9 cellular contexts compared by ENCODE assay signal in genomic region chr20:50625986-50626677, GRCh38.
DNase-seq lines count a peak whose midpoint lies in the region; ATAC-seq and TF ChIP-seq lines count a peak whose summit lies in the region.
"Had no signal": no experiment of that assay in that cellular context is flagged by ENCODE, and none has a peak within 500 bp of the region (broad histone marks: within the 10 kb centered on the region; RNA-seq: fewer than 3 reads in every experiment).

No MANE protein-coding gene starts in this region.

- no peaks in the 10 kb centered on the region for H3K27me3 ChIP-seq in lower lobe of right lung (ENCODE audit: low read depth)

- no peaks in the 10 kb centered on the region for H3K4me1 ChIP-seq in lower lobe of right lung

- peaks cover 11% of the 10 kb centered on the region for H3K4me1 Mint-ChIP-seq in brain
- H3K4me1 Mint-ChIP-seq in natural killer cell = no peaks in the 10 kb centered on the region

- H3K9me3 Mint-ChIP-seq in brain (peaks cover 0 to 6% (median 6%) of the 10 kb centered on the region in 5 experiments), natural killer cell (no peaks in the 10 kb centered on the region)

- no peak overlapping the region for H3K4me3 Mint-ChIP-seq in brain
- no peak overlapping the region for H3K4me3 Mint-ChIP-seq in natural killer cell

- H3K27ac ChIP-seq in lower lobe of right lung = no peak overlapping the region

- peak; percentile 62 to 67 for TF ChIP-seq CTCF in brain (conservative IDR thresholded peaks at IDR 0.05)
- TF ChIP-seq CTCF in lower lobe of right lung (IDR thresholded peaks at IDR 0.05) = peak; percentile 50
- no peak for TF ChIP-seq CTCF in natural killer cell (IDR thresholded peaks at IDR 0.05)

- no peak overlapping the region for H3K4me3 ChIP-seq in lower lobe of right lung

- peaks cover 4% of the 10 kb centered on the region for H3K9me3 ChIP-seq in lower lobe of right lung

- H3K27ac Mint-ChIP-seq in brain (peak overlapping the region in 1 of 5 experiments; percentile 74), natural killer cell (no peak overlapping the region)

- intact Hi-C loops in lower lobe of right lung (cut with DNase I) = no loop called here
- intact Hi-C loops in natural killer cell (cut with micrococcal nuclease) = no loop called here

- peak in 1 of 2 donors; percentile 30 for ATAC-seq in lower lobe of right lung
- no peak for ATAC-seq in natural killer cell
- no peak for ATAC-seq in GM21390 (IDR thresholded peaks at IDR 0.05; ENCODE audit: unreplicated experiment)
- ATAC-seq: activated naive CD4-positive, alpha-beta T cell treated with anti-CD3 and anti-CD28 coated beads, Interleukin-2, amount 50 U/mL, for 72 hours had no signal

- H3K36me3 Mint-ChIP-seq in brain (no peaks in the 10 kb centered on the region), natural killer cell (no peaks in the 10 kb centered on the region)
- H3K36me3 Mint-ChIP-seq: activated naive CD4-positive, alpha-beta T cell treated with anti-CD3 and anti-CD28 coated beads, Interleukin-2, amount 50 U/mL, for 72 hours had no signal

- peaks cover 2% of the 10 kb centered on the region for H3K27me3 Mint-ChIP-seq in brain
- no peaks in the 10 kb centered on the region for H3K27me3 Mint-ChIP-seq in natural killer cell (ENCODE audit: low read depth in 2 of 2)

- peak; percentile 26 for DNase-seq in activated T-cell treated with anti-CD3 and anti-CD28 coated beads for 48 hours (ENCODE audit: low read depth)
- DNase-seq in activated T-cell treated with anti-CD3 and anti-CD28 coated beads for 4 hours = no peak
- DNase-seq in NCI-H524 (lab: John Stamatoyannopoulos, UW) = peak; percentile 71 to 80
- no peak for DNase-seq in lower lobe of right lung
- no peak for DNase-seq in activated gamma-delta T cell treated with Interleukin-2 at 50 U/mL for 16 hours
- DNase-seq in natural killer cell = no peak

- H3K36me3 ChIP-seq in lower lobe of right lung = no peaks in the 10 kb centered on the region

Comparison
In these comparisons a context has a peak if more than half of its experiments do, and no peak if none do; other contexts are left out.
1. DNase-seq: peak in activated T-cell treated with anti-CD3 and anti-CD28 coated beads for 48 hours (single experiment) and NCI-H524 (2 of 2); none in activated T-cell treated with anti-CD3 and anti-CD28 coated beads for 4 hours (single experiment), lower lobe of right lung (single experiment), activated gamma-delta T cell treated with Interleukin-2 at 50 U/mL for 16 hours (single experiment) and natural killer cell (single experiment).